Comparison of ENCODE assay signal across 10 cellular contexts in the genomic region with DNA sequence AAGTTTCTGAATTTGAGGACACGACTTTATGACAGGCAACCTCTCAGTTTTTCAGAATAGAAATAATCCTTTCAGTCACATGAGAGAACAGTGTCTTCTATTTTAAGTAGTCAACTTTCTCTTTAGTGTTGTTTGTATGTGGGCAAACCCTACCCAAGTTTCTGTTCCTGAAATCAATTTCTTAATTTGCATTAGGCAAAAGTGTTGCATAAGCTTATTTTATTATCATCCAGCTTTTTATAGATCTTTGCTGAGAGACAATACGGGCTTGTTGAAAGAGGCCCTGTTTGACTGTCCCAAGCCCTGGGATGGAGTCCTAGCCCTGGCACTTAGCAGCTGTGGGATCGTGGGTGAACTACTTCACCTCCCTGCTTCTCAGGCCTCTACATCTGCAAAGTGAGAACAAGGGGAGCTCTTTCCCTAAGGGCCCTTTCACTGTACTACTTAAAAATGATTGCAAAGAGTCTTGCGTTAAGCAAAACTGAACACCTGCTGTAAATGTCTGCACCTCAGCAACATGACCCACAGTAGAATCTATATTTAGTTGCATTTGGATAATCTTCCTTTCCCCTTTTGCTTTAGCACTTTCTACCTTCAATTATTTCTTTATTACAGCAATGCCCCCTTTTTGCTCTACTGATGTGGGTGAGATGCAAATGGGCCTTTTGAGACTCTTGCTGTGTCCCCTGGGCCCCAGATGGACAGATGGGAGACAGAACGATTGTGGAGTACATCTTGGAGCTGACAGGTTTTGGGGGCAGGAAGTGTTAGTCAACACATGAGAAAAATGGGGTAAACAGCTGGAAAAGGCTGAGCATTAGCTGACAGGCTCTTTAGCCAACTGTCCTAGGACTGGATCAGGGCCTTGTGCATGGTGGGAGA. TPM values are rescaled to one million over a fixed set of nuclear protein-coding genes. Genes with fewer than 3 reads are reported as not detected.
DNase-seq lines count a peak whose midpoint lies in the region; ATAC-seq and TF ChIP-seq lines count a peak whose summit lies in the region.
"Had no signal": no experiment of that assay in that cellular context is flagged by ENCODE, and none has a peak within 500 bp of the region (broad histone marks: within the 10 kb centered on the region; RNA-seq: fewer than 3 reads in every experiment).

No MANE protein-coding gene starts in this region.

- H3K36me3 ChIP-seq in GM06990 (ENCODE audit: control insufficient read depth, insufficient read depth, low read length), result no peaks in the 10 kb centered on the region
- H3K36me3 ChIP-seq: ovary, Peyer's patch had no signal

- ATAC-seq in GM19452 (IDR thresholded peaks at IDR 0.05; ENCODE audit: unreplicated experiment), result peak; percentile 85
- peak; percentile 80 for ATAC-seq in HG03045 (IDR thresholded peaks at IDR 0.05; ENCODE audit: unreplicated experiment)

- H3K4me3 ChIP-seq in GM06990 (replicated peaks; ENCODE audit: low read depth, low read length), result no peak overlapping the region
- H3K4me3 ChIP-seq: ovary, Peyer's patch had no signal

- DNase-seq in GM06990 (ENCODE audit: extremely low read depth, insufficient read length) (peak; percentile 67), NOMO-1 (lab: John Stamatoyannopoulos, UW; ENCODE audit: unreplicated experiment in 2 of 2) (peak; percentile 82 to 87), NCI-H146 treated with DMSO at 0.1 percent for 48 hours (lab: John Stamatoyannopoulos, UW; ENCODE audit: unreplicated experiment) (no peak), SKM-1 (lab: John Stamatoyannopoulos, UW; ENCODE audit: unreplicated experiment) (no peak), C1 segment of cervical spinal cord (lab: John Stamatoyannopoulos, UW) (no peak), ureter (ENCODE audit: low spot score) (no peak)
- DNase-seq: ovary had no signal

- no peak for TF ChIP-seq CTCF in GM06990 (IDR thresholded peaks at IDR 0.05; ENCODE audit: insufficient read depth, low read length, poor library complexity, severe bottlenecking)

- H3K27me3 ChIP-seq in GM06990 (replicated peaks; ENCODE audit: control insufficient read depth, insufficient read depth, low read length), result no peaks in the 10 kb centered on the region
- H3K27me3 ChIP-seq: ovary, Peyer's patch had no signal

RNA-seq across cellular contexts. Expression of a gene that starts 41.0 kb away (rescaled TPM):
- total RNA-seq in ureter, result 44.2 TPM

Comparison
In these comparisons a context has a peak if more than half of its experiments do, and no peak if none do; other contexts are left out.
1. DNase-seq: peak in GM06990 (single experiment) and NOMO-1 (2 of 2); none in NCI-H146 treated with DMSO at 0.1 percent for 48 hours (single experiment), SKM-1 (single experiment), C1 segment of cervical spinal cord (0 of 14) and ureter (single experiment).